ENCODE assay signal across 19 cellular contexts in the genomic region with DNA sequence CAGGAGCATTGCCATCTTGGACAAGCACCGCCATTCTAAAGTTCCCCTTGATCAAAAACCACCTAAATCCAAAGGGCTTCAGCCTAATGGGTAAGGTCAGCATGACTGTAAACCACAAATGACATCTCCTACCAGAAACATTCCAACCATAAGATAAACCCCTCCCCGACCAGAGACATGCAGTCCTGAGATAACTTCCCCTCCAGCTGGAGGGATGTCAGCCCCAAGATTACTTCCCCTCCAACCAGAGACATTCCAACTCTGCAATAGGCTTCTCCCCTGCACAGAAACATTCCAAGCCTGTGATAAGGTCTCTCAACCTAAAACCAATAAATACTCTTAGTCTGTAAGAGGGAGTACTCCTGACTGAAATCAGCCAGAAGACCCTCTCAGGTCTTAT.
"Had no signal": no experiment of that assay in that cellular context is flagged by ENCODE, and none has a peak within 500 bp of the region (broad histone marks: within the 10 kb centered on the region; RNA-seq: fewer than 3 reads in every experiment).

No MANE protein-coding gene starts in this region.

- H3K9me3 ChIP-seq: esophagus muscularis mucosa, lower lobe of right lung, uterus had no signal

- H3K79me2 ChIP-seq: parathyroid adenoma had no signal

- DNase-seq: activated CD4-positive, alpha-beta T cell treated with anti-CD3 and anti-CD28 coated beads, Interleukin-2, amount 50 U/mL, for 4 hours; activated CD4-positive, CD25-positive, alpha-beta regulatory T cell treated with anti-CD3 and anti-CD28 coated beads, Interleukin-2, amount 50 U/mL, for 72 hours; activated naive CD4-positive, alpha-beta T cell; activated naive CD8-positive, alpha-beta T cell treated with anti-CD3 and anti-CD28 coated beads, Interleukin-2, amount 10 ng/mL, durations not matched to agents 7 days and 5 days; activated T-cell treated with anti-CD3 and anti-CD28 coated beads for 4 hours; anterior cingulate cortex; foreskin fibroblast; glutamatergic neuron; left cardiac atrium; lower lobe of right lung; naive B cell; sigmoid colon; stimulated activated CD4-positive, alpha-beta T cell treated with anti-CD3 and anti-CD28 coated beads, Interleukin-2, amount 100 ng/mL, for 48 hours; T-helper 2 cell; uterus had no signal

- H3K4me3 Mint-ChIP-seq: activated naive CD8-positive, alpha-beta T cell treated with anti-CD3 and anti-CD28 coated beads, Interleukin-2, amount 10 ng/mL, durations not matched to agents 7 days and 5 days; naive B cell; stimulated activated memory B cell treated with anti-CD40 and anti-IgM and Interleukin-4, amounts not matched to agents 10 μg/mL and 1 μg/mL and 100 μg/mL, for 72 hours had no signal

- H3K27me3 ChIP-seq: esophagus muscularis mucosa, sigmoid colon, uterus had no signal

- H3K9ac ChIP-seq: parathyroid adenoma had no signal

- H3K9me3 Mint-ChIP-seq: activated naive CD8-positive, alpha-beta T cell treated with anti-CD3 and anti-CD28 coated beads, Interleukin-2, amount 10 ng/mL, durations not matched to agents 7 days and 5 days had no signal

- FAIRE-seq: colon had no signal

- H2AFZ ChIP-seq: parathyroid adenoma had no signal

- H3K4me3 ChIP-seq: esophagus muscularis mucosa, lower lobe of right lung, sigmoid colon, uterus had no signal

- H3K27ac ChIP-seq: esophagus muscularis mucosa, lower lobe of right lung, parathyroid adenoma, sigmoid colon, uterus had no signal

- ATAC-seq: left cardiac atrium; lower lobe of right lung; stimulated activated memory B cell treated with anti-CD40 and anti-IgM and Interleukin-4, amounts not matched to agents 10 μg/mL and 1 μg/mL and 100 μg/mL, for 72 hours had no signal

- H3K27ac Mint-ChIP-seq: activated naive CD8-positive, alpha-beta T cell treated with anti-CD3 and anti-CD28 coated beads, Interleukin-2, amount 10 ng/mL, durations not matched to agents 7 days and 5 days; stimulated activated memory B cell treated with anti-CD40 and anti-IgM and Interleukin-4, amounts not matched to agents 10 μg/mL and 1 μg/mL and 100 μg/mL, for 72 hours had no signal

- H3K36me3 Mint-ChIP-seq: activated naive CD8-positive, alpha-beta T cell treated with anti-CD3 and anti-CD28 coated beads, Interleukin-2, amount 10 ng/mL, durations not matched to agents 7 days and 5 days; naive B cell; stimulated activated memory B cell treated with anti-CD40 and anti-IgM and Interleukin-4, amounts not matched to agents 10 μg/mL and 1 μg/mL and 100 μg/mL, for 72 hours had no signal

- H3K27me3 Mint-ChIP-seq: activated naive CD8-positive, alpha-beta T cell treated with anti-CD3 and anti-CD28 coated beads, Interleukin-2, amount 10 ng/mL, durations not matched to agents 7 days and 5 days had no signal

- H3K36me3 ChIP-seq: esophagus muscularis mucosa, lower lobe of right lung, sigmoid colon, uterus had no signal

- H3K4me1 ChIP-seq: esophagus muscularis mucosa, lower lobe of right lung, parathyroid adenoma, sigmoid colon, uterus had no signal

- H3K4me1 Mint-ChIP-seq: activated naive CD8-positive, alpha-beta T cell treated with anti-CD3 and anti-CD28 coated beads, Interleukin-2, amount 10 ng/mL, durations not matched to agents 7 days and 5 days; naive B cell; stimulated activated memory B cell treated with anti-CD40 and anti-IgM and Interleukin-4, amounts not matched to agents 10 μg/mL and 1 μg/mL and 100 μg/mL, for 72 hours had no signal
